Comparison of ENCODE assay signal across 1 cellular context in the genomic region with DNA sequence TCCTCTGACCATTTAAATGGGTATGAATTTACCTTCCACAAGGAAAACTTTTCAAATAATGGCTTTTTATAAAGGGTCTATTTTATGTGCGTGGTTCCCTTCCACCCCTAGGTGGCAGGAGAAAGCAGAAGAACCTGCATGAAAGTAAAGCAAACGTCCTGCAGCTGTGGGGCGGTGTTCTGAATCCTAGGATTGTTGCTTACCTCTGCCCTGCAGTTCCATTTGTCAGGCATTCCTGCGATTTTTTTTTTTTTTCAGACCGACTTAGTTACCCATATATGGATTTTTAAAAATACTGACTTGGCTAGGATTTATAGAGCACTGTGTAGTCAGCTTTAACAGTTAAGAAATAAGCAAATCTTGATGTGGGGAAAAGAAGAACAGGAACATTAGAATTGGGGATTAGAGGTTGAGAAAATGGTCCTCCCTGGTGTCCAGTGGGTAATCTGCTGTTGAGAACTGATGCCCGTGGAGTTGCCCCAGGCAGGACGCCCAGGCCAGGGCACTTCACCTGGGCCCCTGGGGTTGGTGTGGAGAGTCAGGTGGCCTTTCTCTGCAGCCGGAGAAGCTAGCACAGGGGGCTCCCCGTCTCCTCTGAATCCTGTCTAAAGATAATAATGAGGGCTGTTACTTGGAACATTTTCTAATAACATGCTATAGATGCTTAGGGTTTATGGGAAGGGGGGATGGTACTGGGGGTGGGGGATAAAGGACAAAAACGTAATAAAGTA.
A peak's percentile ranks its signal among the peaks of the same experiment; 100 is the strongest.
TF ChIP-seq lines count a peak whose summit lies in the region.

No MANE protein-coding gene starts in this region.

TF ChIP-seq in GM12878, 131 proteins besides CTCF, POLR2A, EP300 and RAD21:
- TF ChIP-seq SMC3 (IDR thresholded peaks at IDR 0.05; ENCODE audit: borderline replicate concordance, low read length): peak; percentile 62; the same call in 1 of the 2 replicates
- peak; percentile 56; the same call in 1 of the 2 replicates for TF ChIP-seq SMARCA5 (IDR thresholded peaks at IDR 0.05)
- TF ChIP-seq NFIC (IDR thresholded peaks at IDR 0.05; ENCODE audit: low read depth, low read length): no peak
- TF ChIP-seq, protein P1, sequence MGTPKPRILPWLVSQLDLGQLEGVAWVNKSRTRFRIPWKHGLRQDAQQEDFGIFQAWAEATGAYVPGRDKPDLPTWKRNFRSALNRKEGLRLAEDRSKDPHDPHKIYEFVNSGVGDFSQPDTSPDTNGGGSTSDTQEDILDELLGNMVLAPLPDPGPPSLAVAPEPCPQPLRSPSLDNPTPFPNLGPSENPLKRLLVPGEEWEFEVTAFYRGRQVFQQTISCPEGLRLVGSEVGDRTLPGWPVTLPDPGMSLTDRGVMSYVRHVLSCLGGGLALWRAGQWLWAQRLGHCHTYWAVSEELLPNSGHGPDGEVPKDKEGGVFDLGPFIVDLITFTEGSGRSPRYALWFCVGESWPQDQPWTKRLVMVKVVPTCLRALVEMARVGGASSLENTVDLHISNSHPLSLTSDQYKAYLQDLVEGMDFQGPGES (IDR thresholded peaks at IDR 0.05): no peak
- TF ChIP-seq DPF2 (IDR thresholded peaks at IDR 0.05): no peak
